Comparison of ENCODE assay signal across 8 cellular contexts in the genomic region with DNA sequence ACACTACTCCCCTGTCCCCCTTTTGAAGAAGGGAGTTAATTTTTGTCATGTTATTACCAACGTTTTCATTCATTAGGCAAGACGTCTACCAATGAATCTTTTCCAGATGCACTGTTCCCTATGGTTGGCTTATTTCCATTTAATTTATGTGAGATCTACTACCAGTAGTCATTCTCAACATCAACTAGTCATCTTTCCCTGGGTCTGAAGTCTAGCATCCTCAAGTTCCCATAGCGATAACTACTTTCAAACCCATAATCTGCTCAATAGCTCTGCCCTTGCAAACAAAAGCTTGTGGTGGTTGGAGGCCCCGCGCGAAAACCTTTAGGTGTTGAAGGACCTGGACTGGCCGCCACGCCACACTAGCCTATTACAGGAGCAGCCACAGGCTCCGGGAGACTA. TPM values are rescaled to one million over a fixed set of nuclear protein-coding genes. Genes with fewer than 3 reads are reported as not detected.
DNase-seq lines count a peak whose midpoint lies in the region; ATAC-seq and TF ChIP-seq lines count a peak whose summit lies in the region.

No MANE protein-coding gene starts in this region.

- no peak for TF ChIP-seq EP300 in SK-N-SH (IDR thresholded peaks at IDR 0.05; ENCODE audit: borderline replicate concordance in 1 of 2, low read depth in 1 of 2, low read length in 1 of 2)

- H3K36me3 ChIP-seq in SK-N-SH (replicated peaks in 1 of 2; ENCODE audit: control insufficient read depth in 1 of 2, insufficient read depth in 2 of 2, low read length in 1 of 2): no peaks in the 10 kb centered on the region
- H3K36me3 ChIP-seq in kidney epithelial cell (ENCODE audit: control insufficient read depth, insufficient read depth, low read length): no peaks in the 10 kb centered on the region
- H3K36me3 ChIP-seq in thymus (ENCODE audit: control insufficient read depth, insufficient read depth): no peaks in the 10 kb centered on the region

- POLR2A ChIA-PET in SK-N-SH (lab: Yijun Ruan, JAX): interaction anchor here (0.7 to 2.9 kb wide), 3 partner anchors 9 to 47 kb away, joined by 3 to 29 read pairs (median 15); a partner anchor contains a TSS

- H2AFZ ChIP-seq in SK-N-SH (ENCODE audit: low read depth): peak overlapping the region; percentile 80

- no peak for TF ChIP-seq CTCF in SK-N-SH (IDR thresholded peaks at IDR 0.05)
- TF ChIP-seq CTCF in kidney epithelial cell (IDR thresholded peaks at IDR 0.05; ENCODE audit: insufficient read depth, low read length, poor library complexity, severe bottlenecking): no peak

- H3K9me3 ChIP-seq in SK-N-SH: no peaks in the 10 kb centered on the region
- H3K9me3 ChIP-seq in thymus (ENCODE audit: control insufficient read depth): no peaks in the 10 kb centered on the region

- peaks cover under 1 to 6% of the 10 kb centered on the region in 2 experiments; a peak in 3 of 4 replicates for H3K4me1 ChIP-seq in SK-N-SH (ENCODE audit: control insufficient read depth in 1 of 2, insufficient read depth in 2 of 2, low read depth in 1 of 2, low read length in 1 of 2)
- H3K4me1 ChIP-seq in thymus (ENCODE audit: control insufficient read depth, insufficient read depth, low read length): no peaks in the 10 kb centered on the region

- DNase-seq in SK-N-SH (no peak), NCI-H1417 (lab: John Stamatoyannopoulos, UW) (peak in 2 of 3 experiments; percentile 51 to 89), kidney epithelial cell (ENCODE audit: low read depth) (no peak), dedifferentiated amniotic fluid mesenchymal stem cell (ENCODE audit: extremely low spot score) (no peak)

- 0% methylated on average over 7 of the region's 9 CpGs for WGBS in SK-N-SH (ENCODE audit: low lambda C conversion rate)
- under 1% methylated on average over 9 of the region's 9 CpGs for WGBS in thymus

- H4K20me1 ChIP-seq in SK-N-SH (ENCODE audit: insufficient read depth): peaks cover 3% of the 10 kb centered on the region; the same call in 1 of the 2 replicates

- H3F3A ChIP-seq in SK-N-SH (replicated peaks; ENCODE audit: insufficient read depth): peaks cover 13% of the 10 kb centered on the region

- no peak for TF ChIP-seq RAD21 in SK-N-SH (IDR thresholded peaks at IDR 0.05; ENCODE audit: low read length)

- CTCF ChIA-PET in SK-N-SH (lab: Yijun Ruan, JAX): interaction anchor here (1.0 to 2.6 kb wide), 4 partner anchors 10 to 966 kb away, joined by 3 to 21 read pairs (median 4); a partner anchor contains a TSS

- peak overlapping the region; percentile 89 for H3K9ac ChIP-seq in SK-N-SH

- peaks cover 86% of the 10 kb centered on the region for H3K79me2 ChIP-seq in SK-N-SH (ENCODE audit: insufficient read depth)

- H3K9me2 ChIP-seq in SK-N-SH: no peaks in the 10 kb centered on the region

- H3K27ac ChIP-seq in SK-N-SH (ENCODE audit: low read depth in 2 of 2, low read length in 1 of 2) (peak overlapping the region; percentile 95 to 96), angular gyrus (ENCODE audit: low read depth, low read length) (peak overlapping the region; percentile 51), thymus (ENCODE audit: low read depth) (peak overlapping the region; percentile 93)

- no peaks in the 10 kb centered on the region for H3K27me3 ChIP-seq in SK-N-SH (ENCODE audit: insufficient read depth)
- H3K27me3 ChIP-seq in kidney epithelial cell (ENCODE audit: control insufficient read depth, insufficient read depth, low read length): no peaks in the 10 kb centered on the region
- no peaks in the 10 kb centered on the region for H3K27me3 ChIP-seq in thymus (ENCODE audit: control insufficient read depth, insufficient read depth)

- ATAC-seq in SK-N-SH treated with all-trans-retinoic acid at 6 μM for 48 hours (no peak; the same call in 2 of the 3 replicates), HG03025 (IDR thresholded peaks at IDR 0.05; ENCODE audit: low FRiP score, unreplicated experiment) (no peak)

- H3K4me2 ChIP-seq in SK-N-SH: peak overlapping the region; percentile 97

- H3K4me3 ChIP-seq in SK-N-SH (ENCODE audit: low read depth in 2 of 2, low read length in 1 of 2) (peak overlapping the region; percentile 74 to 87), kidney epithelial cell (ENCODE audit: low read depth, low read length) (peak overlapping the region; percentile 76), thymus (ENCODE audit: low read length) (peak overlapping the region; percentile 63)

TF ChIP-seq in SK-N-SH, 30 proteins besides CTCF, POLR2A, EP300 and RAD21 (continues in another document):
- TF ChIP-seq TCF12 (IDR thresholded peaks at IDR 0.05) (no peak), GABPA (IDR thresholded peaks at IDR 0.05; ENCODE audit: low read depth) (no peak), CHD2 (IDR thresholded peaks at IDR 0.05; ENCODE audit: low read length, partially characterized antibody) (no peak), MXI1 (IDR thresholded peaks at IDR 0.05; ENCODE audit: low read depth, low read length) (no peak), RCOR1 (IDR thresholded peaks at IDR 0.05; ENCODE audit: low read length) (no peak), TEAD4 (IDR thresholded peaks at IDR 0.05; ENCODE audit: borderline replicate concordance, insufficient read depth) (no peak), ELF1 (IDR thresholded peaks at IDR 0.05) (no peak), JUND (IDR thresholded peaks at IDR 0.05) (no peak), TAF1 (IDR thresholded peaks at IDR 0.05; ENCODE audit: borderline replicate concordance, low read depth, low read length) (no peak), GATA2 (CRISPR knock-in tag; IDR thresholded peaks at IDR 0.05) (no peak)
- TF ChIP-seq, protein P1, sequence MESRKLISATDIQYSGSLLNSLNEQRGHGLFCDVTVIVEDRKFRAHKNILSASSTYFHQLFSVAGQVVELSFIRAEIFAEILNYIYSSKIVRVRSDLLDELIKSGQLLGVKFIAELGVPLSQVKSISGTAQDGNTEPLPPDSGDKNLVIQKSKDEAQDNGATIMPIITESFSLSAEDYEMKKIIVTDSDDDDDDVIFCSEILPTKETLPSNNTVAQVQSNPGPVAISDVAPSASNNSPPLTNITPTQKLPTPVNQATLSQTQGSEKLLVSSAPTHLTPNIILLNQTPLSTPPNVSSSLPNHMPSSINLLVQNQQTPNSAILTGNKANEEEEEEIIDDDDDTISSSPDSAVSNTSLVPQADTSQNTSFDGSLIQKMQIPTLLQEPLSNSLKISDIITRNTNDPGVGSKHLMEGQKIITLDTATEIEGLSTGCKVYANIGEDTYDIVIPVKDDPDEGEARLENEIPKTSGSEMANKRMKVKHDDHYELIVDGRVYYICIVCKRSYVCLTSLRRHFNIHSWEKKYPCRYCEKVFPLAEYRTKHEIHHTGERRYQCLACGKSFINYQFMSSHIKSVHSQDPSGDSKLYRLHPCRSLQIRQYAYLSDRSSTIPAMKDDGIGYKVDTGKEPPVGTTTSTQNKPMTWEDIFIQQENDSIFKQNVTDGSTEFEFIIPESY (IDR thresholded peaks at IDR 0.05; ENCODE audit: borderline replicate concordance, low read depth): no peak

TF ChIP-seq in SK-N-SH treated with all-trans-retinoic acid at 6 μM for 48 hours, 23 proteins besides CTCF, POLR2A, EP300 and RAD21:
- TF ChIP-seq, protein P2, sequence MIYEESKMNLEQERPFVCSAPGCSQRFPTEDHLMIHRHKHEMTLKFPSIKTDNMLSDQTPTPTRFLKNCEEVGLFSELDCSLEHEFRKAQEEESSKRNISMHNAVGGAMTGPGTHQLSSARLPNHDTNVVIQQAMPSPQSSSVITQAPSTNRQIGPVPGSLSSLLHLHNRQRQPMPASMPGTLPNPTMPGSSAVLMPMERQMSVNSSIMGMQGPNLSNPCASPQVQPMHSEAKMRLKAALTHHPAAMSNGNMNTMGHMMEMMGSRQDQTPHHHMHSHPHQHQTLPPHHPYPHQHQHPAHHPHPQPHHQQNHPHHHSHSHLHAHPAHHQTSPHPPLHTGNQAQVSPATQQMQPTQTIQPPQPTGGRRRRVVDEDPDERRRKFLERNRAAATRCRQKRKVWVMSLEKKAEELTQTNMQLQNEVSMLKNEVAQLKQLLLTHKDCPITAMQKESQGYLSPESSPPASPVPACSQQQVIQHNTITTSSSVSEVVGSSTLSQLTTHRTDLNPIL (CRISPR knock-in tag; IDR thresholded peaks at IDR 0.05; ENCODE audit: low read depth): no peak
- TF ChIP-seq ZNF70 (CRISPR knock-in tag; IDR thresholded peaks at IDR 0.05): no peak
- TF ChIP-seq TCF4 (CRISPR knock-in tag; IDR thresholded peaks at IDR 0.05; ENCODE audit: borderline replicate concordance): no peak
- no peak for TF ChIP-seq PPARA (CRISPR knock-in tag; IDR thresholded peaks at IDR 0.05; ENCODE audit: borderline replicate concordance)
- no peak for TF ChIP-seq ZFP3 (CRISPR knock-in tag; IDR thresholded peaks at IDR 0.05)
- no peak for TF ChIP-seq ZC3H10 (CRISPR knock-in tag; IDR thresholded peaks at IDR 0.05)
- TF ChIP-seq RARB (CRISPR knock-in tag; IDR thresholded peaks at IDR 0.05): no peak
- TF ChIP-seq CSDC2 (CRISPR knock-in tag; IDR thresholded peaks at IDR 0.05): no peak
- no peak for TF ChIP-seq TOX (CRISPR knock-in tag; IDR thresholded peaks at IDR 0.05; ENCODE audit: borderline replicate concordance)
- TF ChIP-seq GLIS3 (CRISPR knock-in tag; IDR thresholded peaks at IDR 0.05): no peak

RNA-seq across cellular contexts. Expression of a gene that starts 0.8 kb away (rescaled TPM):
- 7.4 and 9.5 TPM in 2 replicates for polyA plus RNA-seq in SK-N-SH (2012; rRNA removed)
- polyA plus RNA-seq in SK-N-SH (2012; cell fraction: cytosol; rRNA removed): 11.3 and 11.9 TPM in 2 replicates
- polyA plus RNA-seq in SK-N-SH (2012; cell fraction: nucleus; rRNA removed): 4.8 and 9.3 TPM in 2 replicates
- 13.9 and 15.5 TPM in 2 replicates for total RNA-seq in kidney epithelial cell
- 6.7 TPM for polyA plus RNA-seq in thymus

RNA-seq across cellular contexts. Expression of a gene that starts 1.5 kb away (rescaled TPM):
- polyA plus RNA-seq in SK-N-SH (2012; rRNA removed) (90.0 and 124 TPM in 2 replicates), thymus (33.9 TPM)
- 125 and 132 TPM in 2 replicates for polyA plus RNA-seq in SK-N-SH (2012; cell fraction: cytosol; rRNA removed)
- polyA plus RNA-seq in SK-N-SH (2012; cell fraction: nucleus; rRNA removed): 48.7 and 102 TPM in 2 replicates
- total RNA-seq in kidney epithelial cell: 74.0 and 88.5 TPM in 2 replicates

RNA-seq across cellular contexts. Expression of a gene that starts 32.8 kb away (rescaled TPM):
- polyA plus RNA-seq in SK-N-SH (2012; rRNA removed) (47.6 and 69.2 TPM in 2 replicates), thymus (47.8 TPM)
- 72.2 and 72.4 TPM in 2 replicates for polyA plus RNA-seq in SK-N-SH (2012; cell fraction: cytosol; rRNA removed)
- polyA plus RNA-seq in SK-N-SH (2012; cell fraction: nucleus; rRNA removed): 20.1 and 65.7 TPM in 2 replicates
- 75.5 and 76.9 TPM in 2 replicates for total RNA-seq in kidney epithelial cell

RNA-seq across cellular contexts. Expression of a gene that starts 47.3 kb away (rescaled TPM):
- 4.4 and 5.6 TPM in 2 replicates for polyA plus RNA-seq in SK-N-SH (2012; rRNA removed)
- polyA plus RNA-seq in SK-N-SH (2012; cell fraction: cytosol; rRNA removed): 5.4 and 6.2 TPM in 2 replicates
- 6.8 and 10.5 TPM in 2 replicates for polyA plus RNA-seq in SK-N-SH (2012; cell fraction: nucleus; rRNA removed)
- 8.8 and 10.4 TPM in 2 replicates for total RNA-seq in kidney epithelial cell
- polyA plus RNA-seq in thymus: 6.3 TPM

Comparison
In these comparisons a context has a peak if more than half of its experiments do, and no peak if none do; other contexts are left out.
1. DNase-seq: peak in NCI-H1417 (2 of 3); none in SK-N-SH (single experiment), kidney epithelial cell (single experiment) and dedifferentiated amniotic fluid mesenchymal stem cell (single experiment).
2. Peak in every context shown above with its lines, with median percentiles within 50 percentile points of each other: H3K27ac ChIP-seq and H3K4me3 ChIP-seq.